Comparison of ENCODE assay signal across 8 cellular contexts in genomic region chr12:47207005-47207717, GRCh38.
A peak's percentile ranks its signal among the peaks of the same experiment; 100 is the strongest.
DNase-seq lines count a peak whose midpoint lies in the region; ATAC-seq, FAIRE-seq and TF ChIP-seq lines count a peak whose summit lies in the region.

No MANE protein-coding gene starts in this region.

- H3K27ac ChIP-seq in small intestine (ENCODE audit: low read depth in 1 of 2, low read length in 1 of 2) = peak overlapping the region; percentile 58 to 73

- H3K4me1 ChIP-seq in small intestine (ENCODE audit: control insufficient read depth in 2 of 2, insufficient read depth in 1 of 2, low read depth in 1 of 2, low read length in 1 of 2) = peaks cover 3 to 5% of the 10 kb centered on the region in 2 donors

- DNase-seq in GM18507 (ENCODE audit: extremely low spot score, insufficient read length, low read depth) (no peak), KBM-7 (peak; percentile 99), small intestine (peak; percentile 38), MCF 10A (ENCODE audit: unreplicated experiment) (no peak), ureter (ENCODE audit: low spot score) (no peak), kidney glomerular epithelial cell (lab: John Stamatoyannopoulos, UW) (no peak)
- DNase-seq in activated naive CD4-positive, alpha-beta T cell treated with anti-CD3 and anti-CD28 coated beads, Interleukin-2, amount 10 ng/mL, durations not matched to agents 7 days and 5 days = peak; percentile 73

- H3K9me3 ChIP-seq in small intestine (ENCODE audit: control insufficient read depth, low read depth) = no peaks in the 10 kb centered on the region

- no peaks in the 10 kb centered on the region for H3K27me3 Mint-ChIP-seq in activated naive CD4-positive, alpha-beta T cell treated with anti-CD3 and anti-CD28 coated beads, Interleukin-2, amount 10 ng/mL, durations not matched to agents 7 days and 5 days
- H3K27me3 Mint-ChIP-seq in MCF 10A (ENCODE audit: insufficient read depth, unreplicated experiment) = no peaks in the 10 kb centered on the region

- H3K4me3 Mint-ChIP-seq in activated naive CD4-positive, alpha-beta T cell treated with anti-CD3 and anti-CD28 coated beads, Interleukin-2, amount 10 ng/mL, durations not matched to agents 7 days and 5 days = peak overlapping the region; percentile 81
- H3K4me3 Mint-ChIP-seq in MCF 10A (ENCODE audit: unreplicated experiment) = no peak overlapping the region

- POLR2A ChIA-PET in MCF 10A (lab: Yijun Ruan, JAX) = interaction anchor here (1.0 to 1.2 kb wide), 2 partner anchors 16 to 128 kb away, joined by 4 read pairs; partner anchors contain the start of gene PCED1B

- no peaks in the 10 kb centered on the region for H3K27me3 ChIP-seq in small intestine (ENCODE audit: control insufficient read depth in 2 of 2, insufficient read depth in 2 of 2, low read length in 2 of 2)

- H3K36me3 ChIP-seq in small intestine (ENCODE audit: control insufficient read depth in 2 of 2, insufficient read depth in 2 of 2, low read length in 2 of 2) = no peaks in the 10 kb centered on the region

- peak overlapping the region; percentile 79 for H3K27ac Mint-ChIP-seq in activated naive CD4-positive, alpha-beta T cell treated with anti-CD3 and anti-CD28 coated beads, Interleukin-2, amount 10 ng/mL, durations not matched to agents 7 days and 5 days
- no peak overlapping the region for H3K27ac Mint-ChIP-seq in MCF 10A (ENCODE audit: low read depth, unreplicated experiment)

- CTCF ChIA-PET in activated naive CD4-positive, alpha-beta T cell treated with anti-CD3 and anti-CD28 coated beads, Interleukin-2, amount 10 ng/mL, durations not matched to agents 7 days and 5 days (lab: Charles Lee) = interaction anchor here (0.8 to 2.4 kb wide), 15 partner anchors 9 to 190 kb away, joined by 3 to 19 read pairs (median 6); partner anchors contain the start of gene AMIGO2
- CTCF ChIA-PET in MCF 10A (lab: Yijun Ruan, JAX) = interaction anchor here (0.6 to 1.9 kb wide), 8 partner anchors 15 to 251 kb away, joined by 3 to 6 read pairs (median 4); partner anchors contain the start of genes AMIGO2 and PCED1B

- intact Hi-C loops in MCF 10A (cut with micrococcal nuclease) = no loop called here

- no peak overlapping the region for H3K4me3 ChIP-seq in small intestine (ENCODE audit: low read depth in 1 of 2, low read length in 2 of 2)

- peak; percentile 54 for ATAC-seq in GM21576 (IDR thresholded peaks at IDR 0.05; ENCODE audit: unreplicated experiment)

- peaks cover 77% of the 10 kb centered on the region for H3K36me3 Mint-ChIP-seq in activated naive CD4-positive, alpha-beta T cell treated with anti-CD3 and anti-CD28 coated beads, Interleukin-2, amount 10 ng/mL, durations not matched to agents 7 days and 5 days
- H3K36me3 Mint-ChIP-seq in MCF 10A (ENCODE audit: insufficient read depth, unreplicated experiment) = no peaks in the 10 kb centered on the region

- TF ChIP-seq CTCF in MCF 10A (IDR thresholded peaks at IDR 0.05; ENCODE audit: unreplicated experiment) = no peak

- in situ Hi-C loops in KBM-7 (cut with MboI; ENCODE audit: low pct_unique_long_range_greater_than_20kb, low sequenced_read_pairs) = loop anchor here (25.0 kb wide), 1 partner anchor 180 kb away; no protein-coding TSS in a partner anchor

- FAIRE-seq in GM18507 (lab: Jason Lieb, UNC) = peak; percentile 81
- FAIRE-seq in small intestine (lab: Jason Lieb, UNC) = no peak

- H3K9me3 Mint-ChIP-seq in activated naive CD4-positive, alpha-beta T cell treated with anti-CD3 and anti-CD28 coated beads, Interleukin-2, amount 10 ng/mL, durations not matched to agents 7 days and 5 days = no peaks in the 10 kb centered on the region
- no peaks in the 10 kb centered on the region for H3K9me3 Mint-ChIP-seq in MCF 10A (ENCODE audit: unreplicated experiment)

- 30 to 42% (median 34%) methylated on average over 2 of the region's 2 CpGs for WGBS in small intestine, 3 donors

- no TSS peak for BruUV-seq in MCF 10A (replicated peaks; lab: Mats Ljungman, UMichigan)

- H3K4me1 Mint-ChIP-seq in activated naive CD4-positive, alpha-beta T cell treated with anti-CD3 and anti-CD28 coated beads, Interleukin-2, amount 10 ng/mL, durations not matched to agents 7 days and 5 days = peaks cover 82% of the 10 kb centered on the region
- H3K4me1 Mint-ChIP-seq in MCF 10A (ENCODE audit: insufficient read depth, unreplicated experiment) = peaks cover 4% of the 10 kb centered on the region

Comparison
In these comparisons a context has a peak if more than half of its experiments do, and no peak if none do; other contexts are left out.
1. DNase-seq: peak in KBM-7 (single experiment), activated naive CD4-positive, alpha-beta T cell treated with anti-CD3 and anti-CD28 coated beads, Interleukin-2, amount 10 ng/mL, durations not matched to agents 7 days and 5 days (single experiment) and small intestine (single experiment); none in GM18507 (single experiment), MCF 10A (single experiment), ureter (single experiment) and kidney glomerular epithelial cell (single experiment).